In genomic region chr17:17528101-17528500, GRCh38 we compare ENCODE assay signal across 24 cellular contexts.
"Had no signal": no experiment of that assay in that cellular context is flagged by ENCODE, and none has a peak within 500 bp of the region (broad histone marks: within the 10 kb centered on the region; RNA-seq: fewer than 3 reads in every experiment).

No MANE protein-coding gene starts in this region.

- DNase-seq: activated CD4-positive, alpha-beta T cell treated with anti-CD3 and anti-CD28 coated beads for 36 hours; activated CD4-positive, alpha-beta T cell treated with anti-CD3 and anti-CD28 coated beads, Interleukin-2, amount 50 U/mL, for 4 hours; activated CD8-positive, alpha-beta memory T cell treated with anti-CD3 and anti-CD28 coated beads for 24 hours; activated CD8-positive, alpha-beta memory T cell treated with anti-CD3 and anti-CD28 coated beads, Interleukin-2, amount 50 U/mL, for 4 hours; activated naive CD8-positive, alpha-beta T cell treated with anti-CD3 and anti-CD28 coated beads for 36 hours; activated T-cell treated with anti-CD3 and anti-CD28 coated beads, Interleukin-2, amount 50 U/mL, for 24 hours; cerebellar nuclear complex; hypothalamus; lower lobe of right lung; mesendoderm; nephron progenitor cell; occipital lobe; spleen; stimulated activated CD4-positive, alpha-beta T cell treated with anti-CD3 and anti-CD28 coated beads, Interleukin-4, amount 100 ng/mL, for 1 hour; stimulated activated naive CD4-positive, alpha-beta T cell treated with Interleukin-2 at 50 U/mL for 16 hours; T-helper 1 cell had no signal

- H3K9me3 Mint-ChIP-seq: activated naive CD8-positive, alpha-beta T cell treated with anti-CD3 and anti-CD28 coated beads for 36 hours; activated T-cell treated with anti-CD3 and anti-CD28 coated beads, Interleukin-2, amount 50 U/mL, for 24 hours; activated T-helper 17 cell treated with anti-CD3 and anti-CD28 coated beads, Interleukin-2, amount 50 U/mL, for 72 hours had no signal

- H3K27ac Mint-ChIP-seq: activated CD4-positive, alpha-beta T cell treated with anti-CD3 and anti-CD28 coated beads for 36 hours; activated naive CD8-positive, alpha-beta T cell treated with anti-CD3 and anti-CD28 coated beads for 36 hours; activated T-cell treated with anti-CD3 and anti-CD28 coated beads, Interleukin-2, amount 50 U/mL, for 24 hours; activated T-helper 17 cell treated with anti-CD3 and anti-CD28 coated beads, Interleukin-2, amount 50 U/mL, for 72 hours; nephron progenitor cell had no signal

- H3K27me3 ChIP-seq: breast epithelium, spleen, upper lobe of left lung had no signal

- H3K27ac ChIP-seq: breast epithelium, coronary artery, lower lobe of right lung, spleen had no signal

- H3K9me3 ChIP-seq: breast epithelium, lower lobe of right lung, mucosa of descending colon, spleen, upper lobe of left lung had no signal

- H3K4me1 ChIP-seq: breast epithelium had no signal

- H3K36me3 Mint-ChIP-seq: activated naive CD8-positive, alpha-beta T cell treated with anti-CD3 and anti-CD28 coated beads for 36 hours had no signal

- H3K36me3 ChIP-seq: breast epithelium, lower lobe of right lung, spleen, upper lobe of left lung had no signal

- ATAC-seq: activated CD4-positive, alpha-beta T cell treated with anti-CD3 and anti-CD28 coated beads for 36 hours; activated T-helper 17 cell treated with anti-CD3 and anti-CD28 coated beads, Interleukin-2, amount 50 U/mL, for 72 hours had no signal

- FAIRE-seq: astrocyte, endometrium, TTC549 had no signal

- H3K4me3 ChIP-seq: breast epithelium, coronary artery, lower lobe of right lung, mucosa of descending colon, spleen, upper lobe of left lung had no signal
